8 cellular contexts compared by ENCODE assay signal in the genomic region with DNA sequence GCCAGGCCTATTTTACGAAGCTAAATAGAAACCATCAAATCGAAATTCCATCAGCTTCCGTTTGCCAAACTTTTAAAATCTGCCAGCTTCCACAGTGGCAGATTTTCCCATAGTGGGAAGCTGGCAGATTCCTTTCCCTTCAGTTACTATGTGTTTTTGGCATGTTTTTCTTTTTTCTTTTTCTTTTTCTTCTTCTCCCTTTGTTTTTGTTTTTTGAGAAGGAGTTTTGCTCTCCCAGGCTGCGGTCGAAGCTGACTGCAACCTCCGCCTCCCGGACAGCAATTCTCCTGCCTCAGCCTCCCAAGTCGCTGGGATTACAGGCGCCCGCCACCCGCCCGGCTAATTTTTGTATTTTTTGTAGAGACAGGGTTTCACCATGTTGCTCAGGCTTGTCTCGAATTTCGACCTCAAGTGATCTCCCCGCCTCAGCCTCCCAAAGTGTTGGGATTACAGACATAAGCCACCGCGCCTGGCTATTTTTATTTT. TPM values are rescaled to one million over a fixed set of nuclear protein-coding genes. Genes with fewer than 3 reads are reported as not detected.
DNase-seq lines count a peak whose midpoint lies in the region; ATAC-seq and TF ChIP-seq lines count a peak whose summit lies in the region.

No MANE protein-coding gene starts in this region.

- peak overlapping the region; percentile 99 for H3K27ac ChIP-seq in AG04450 (ENCODE audit: low read depth, low read length)
- peak overlapping the region; percentile 85 for H3K27ac ChIP-seq in colonic mucosa
- H3K27ac ChIP-seq in naive thymus-derived CD4-positive, alpha-beta T cell (ENCODE audit: low read depth, low read length), result peak overlapping the region; percentile 92

- H3K4me1 ChIP-seq in colonic mucosa, result peaks cover 6% of the 10 kb centered on the region
- peaks cover 18 to 21% of the 10 kb centered on the region in 2 donors for H3K4me1 ChIP-seq in naive thymus-derived CD4-positive, alpha-beta T cell (ENCODE audit: control insufficient read depth in 2 of 2, insufficient read depth in 2 of 2, low read length in 2 of 2)

- no peak for DNase-seq in AG04450 (ENCODE audit: low read depth, low spot score)
- DNase-seq in LNCaP clone FGC (ENCODE audit: low read depth), result no peak
- no peak for DNase-seq in colonic mucosa
- DNase-seq in naive thymus-derived CD4-positive, alpha-beta T cell, result peak in 1 of 9 donors; percentile 27
- DNase-seq in kidney tubule cell (ENCODE audit: low spot score), result no peak
- no peak for DNase-seq in islet precursor cell
- DNase-seq in ecto neural progenitor cell (ENCODE audit: low spot score), result no peak

- H3K36me3 ChIP-seq in colonic mucosa, result no peaks in the 10 kb centered on the region
- H3K36me3 ChIP-seq in naive thymus-derived CD4-positive, alpha-beta T cell (ENCODE audit: control insufficient read depth in 2 of 3, insufficient read depth in 3 of 3, low read length in 3 of 3), result peaks cover 0 to 8% (median 3%) of the 10 kb centered on the region in 3 experiments

- peaks cover 0 to 5% (median 0%) of the 10 kb centered on the region in 5 donors for H3K27me3 Mint-ChIP-seq in naive thymus-derived CD4-positive, alpha-beta T cell

- CTCF ChIA-PET in AG04450 (lab: Charles Lee), result no interaction called here
- CTCF ChIA-PET in naive thymus-derived CD4-positive, alpha-beta T cell (lab: Charles Lee), result interaction anchor here (0.7 to 1.2 kb wide), 2 partner anchors 45 to 166 kb away, joined by 3 to 4 read pairs; no protein-coding TSS in a partner anchor

- TF ChIP-seq CTCF in AG04450 (IDR thresholded peaks at IDR 0.05; ENCODE audit: low read depth, low read length) (no peak), LNCaP clone FGC (IDR thresholded peaks at IDR 0.05; ENCODE audit: control insufficient read depth, extremely low read depth, insufficient read depth) (no peak), colonic mucosa (IDR thresholded peaks at IDR 0.05) (no peak)

- peak overlapping the region; percentile 93 for H3K4me3 ChIP-seq in AG04450 (ENCODE audit: low read depth, low read length)
- H3K4me3 ChIP-seq in LNCaP clone FGC (ENCODE audit: low read depth, low read length), result peak overlapping the region; percentile 100
- H3K4me3 ChIP-seq in colonic mucosa, result peak overlapping the region; percentile 88
- H3K4me3 ChIP-seq in naive thymus-derived CD4-positive, alpha-beta T cell (ENCODE audit: low read length), result peak overlapping the region; percentile 77

- POLR2A ChIA-PET in AG04450 (lab: Yijun Ruan, JAX), result interaction anchor here (0.6 to 2.1 kb wide), 5 partner anchors 14 to 42 kb away, joined by 3 to 13 read pairs (median 6); partner anchors contain the start of gene RPL23
- POLR2A ChIA-PET in naive thymus-derived CD4-positive, alpha-beta T cell (lab: Charles Lee), result interaction anchor here (0.7 to 4.1 kb wide), 13 partner anchors 16 to 1393 kb away, joined by 3 to 74 read pairs (median 3); partner anchors contain the start of genes LASP1, PSMB3, RPL23 and WIPF2

- intact Hi-C loops in colonic mucosa (cut with DNase I), result loop anchor here (2.0 kb wide), 1 partner anchor 27 kb away; the partner anchor contains the start of gene RPL23
- intact Hi-C loops in naive thymus-derived CD4-positive, alpha-beta T cell (cut with micrococcal nuclease), result loop anchor here (1.0 to 5.0 kb wide), 10 partner anchors 26 to 326 kb away; partner anchors contain the start of genes PSMB3 (in 2 of the 2), RPL23 (in 2 of the 2), FBXO47 (in 1 of the 2) and LASP1 (in 1 of the 2)

- peak overlapping the region; percentile 97 to 100 (median 100) for H3K27ac Mint-ChIP-seq in naive thymus-derived CD4-positive, alpha-beta T cell

- peaks cover 0 to 11% (median 0%) of the 10 kb centered on the region in 11 donors for H3K9me3 Mint-ChIP-seq in naive thymus-derived CD4-positive, alpha-beta T cell

- peaks cover 10 to 37% (median 32%) of the 10 kb centered on the region in 7 donors for H3K4me1 Mint-ChIP-seq in naive thymus-derived CD4-positive, alpha-beta T cell

- no peak for ATAC-seq in naive thymus-derived CD4-positive, alpha-beta T cell
- ATAC-seq in GM19351 (IDR thresholded peaks at IDR 0.05; ENCODE audit: unreplicated experiment), result no peak

- H3K27me3 ChIP-seq in AG04450 (ENCODE audit: control insufficient read depth, insufficient read depth, low read length) (no peaks in the 10 kb centered on the region), colonic mucosa (no peaks in the 10 kb centered on the region)
- H3K27me3 ChIP-seq in naive thymus-derived CD4-positive, alpha-beta T cell (ENCODE audit: control insufficient read depth in 2 of 2, insufficient read depth in 2 of 2, low read length in 2 of 2), result no peaks in the 10 kb centered on the region

- H3K4me3 Mint-ChIP-seq in naive thymus-derived CD4-positive, alpha-beta T cell, result peak overlapping the region; percentile 92 to 100 (median 99)

- H3K9me3 ChIP-seq in AG04450 (ENCODE audit: control insufficient read depth, insufficient read depth, low read length) (peaks cover 3% of the 10 kb centered on the region; the same call in 1 of the 2 replicates), colonic mucosa (no peaks in the 10 kb centered on the region)
- H3K9me3 ChIP-seq in naive thymus-derived CD4-positive, alpha-beta T cell (ENCODE audit: control insufficient read depth in 2 of 3, low read length in 3 of 3), result no peaks in the 10 kb centered on the region

- peak overlapping the region; percentile 87 to 99 for H3K9ac ChIP-seq in colonic mucosa (ENCODE audit: low read depth in 2 of 2, low read length in 2 of 2)

- H3K36me3 Mint-ChIP-seq in naive thymus-derived CD4-positive, alpha-beta T cell, result peaks cover 0 to 9% (median 7%) of the 10 kb centered on the region in 5 donors

RNA-seq across cellular contexts. Expression of gene CWC25, which starts 0.7 kb away (rescaled TPM):
- 13.3 and 15.3 TPM in 2 replicates for polyA plus RNA-seq in AG04450 (2011; rRNA removed)
- polyA minus RNA-seq in AG04450 (2011; rRNA and poly(A)+ RNA removed), result 6.3 and 7.0 TPM in 2 replicates
- 10 to 100 TPM; 18.7 TPM for total RNA-seq in colonic mucosa
- 10 to 100 TPM; 33.0 to 69.5 (median 53.4) TPM for total RNA-seq in naive thymus-derived CD4-positive, alpha-beta T cell
- polyA plus RNA-seq in naive thymus-derived CD4-positive, alpha-beta T cell, result 1 to 10 TPM; 5.0 to 8.5 TPM

RNA-seq across cellular contexts. Expression of gene PIP4K2B, which starts 26.4 kb away (rescaled TPM):
- 36.8 and 38.6 TPM in 2 replicates for polyA plus RNA-seq in AG04450 (2011; rRNA removed)
- 59.5 and 82.8 TPM in 2 replicates for polyA minus RNA-seq in AG04450 (2011; rRNA and poly(A)+ RNA removed)
- total RNA-seq in colonic mucosa, result 10 to 100 TPM; 16.8 to 19.6 TPM
- total RNA-seq in naive thymus-derived CD4-positive, alpha-beta T cell, result 10 to 100 TPM; 32.4 to 67.9 (median 49.1) TPM
- polyA plus RNA-seq in naive thymus-derived CD4-positive, alpha-beta T cell, result 10 to 100 TPM; 17.5 to 18.6 TPM

RNA-seq across cellular contexts. Expression of gene RPL23, which starts 27.7 kb away (rescaled TPM):
- polyA plus RNA-seq in AG04450 (2011; rRNA removed), result 2,769 and 3,155 TPM in 2 replicates
- 380 and 454 TPM in 2 replicates for polyA minus RNA-seq in AG04450 (2011; rRNA and poly(A)+ RNA removed)
- total RNA-seq in colonic mucosa, result 100 to 1,000 TPM; 845 to 956 TPM
- total RNA-seq in naive thymus-derived CD4-positive, alpha-beta T cell, result 1,000 to 10,000 TPM; 1,312 to 2,438 (median 1,877) TPM
- polyA plus RNA-seq in naive thymus-derived CD4-positive, alpha-beta T cell, result 1,000 to 10,000 TPM; 1,326 to 1,996 TPM

RNA-seq across cellular contexts. Expression of gene LASP1, which starts 44.1 kb away (rescaled TPM):
- polyA plus RNA-seq in AG04450 (2011; rRNA removed), result 181 and 222 TPM in 2 replicates
- polyA minus RNA-seq in AG04450 (2011; rRNA and poly(A)+ RNA removed), result 263 and 288 TPM in 2 replicates
- total RNA-seq in colonic mucosa, result 100 to 1,000 TPM; 297 to 330 TPM
- 100 to 1,000 TPM in 4 of 5 experiments, 10 to 100 TPM in 1; 75.3 to 199 (median 113) TPM for total RNA-seq in naive thymus-derived CD4-positive, alpha-beta T cell
- 10 to 100 TPM; 43.4 to 54.5 TPM for polyA plus RNA-seq in naive thymus-derived CD4-positive, alpha-beta T cell
